Comparison of ENCODE assay signal across 1 cellular context in genomic region chr15:48149858-48150257, GRCh38.
TF ChIP-seq lines count a peak whose summit lies in the region.

No MANE protein-coding gene starts in this region.

TF ChIP-seq in WTC11, 78 proteins besides CTCF, POLR2A, EP300 and RAD21 (continued from another document):
- TF ChIP-seq ATF1 (CRISPR knock-in tag; IDR thresholded peaks at IDR 0.05): no peak
- TF ChIP-seq FOXK1 (CRISPR knock-in tag; IDR thresholded peaks at IDR 0.05): no peak
- TF ChIP-seq ERG (CRISPR knock-in tag; IDR thresholded peaks at IDR 0.05): no peak
- no peak for TF ChIP-seq AR (CRISPR knock-in tag; IDR thresholded peaks at IDR 0.05)
- TF ChIP-seq NFATC4 (CRISPR knock-in tag; IDR thresholded peaks at IDR 0.05): no peak
- no peak for TF ChIP-seq SMAD3 (CRISPR knock-in tag; IDR thresholded peaks at IDR 0.05; ENCODE audit: borderline replicate concordance)
- no peak for TF ChIP-seq HMGA2 (CRISPR knock-in tag; IDR thresholded peaks at IDR 0.05)
- TF ChIP-seq, protein P1, sequence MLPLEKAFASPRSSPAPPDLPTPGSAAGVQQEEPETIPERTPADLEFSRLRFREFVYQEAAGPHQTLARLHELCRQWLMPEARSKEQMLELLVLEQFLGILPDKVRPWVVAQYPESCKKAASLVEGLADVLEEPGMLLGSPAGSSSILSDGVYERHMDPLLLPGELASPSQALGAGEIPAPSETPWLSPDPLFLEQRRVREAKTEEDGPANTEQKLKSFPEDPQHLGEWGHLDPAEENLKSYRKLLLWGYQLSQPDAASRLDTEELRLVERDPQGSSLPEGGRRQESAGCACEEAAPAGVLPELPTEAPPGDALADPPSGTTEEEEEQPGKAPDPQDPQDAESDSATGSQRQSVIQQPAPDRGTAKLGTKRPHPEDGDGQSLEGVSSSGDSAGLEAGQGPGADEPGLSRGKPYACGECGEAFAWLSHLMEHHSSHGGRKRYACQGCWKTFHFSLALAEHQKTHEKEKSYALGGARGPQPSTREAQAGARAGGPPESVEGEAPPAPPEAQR (CRISPR knock-in tag; IDR thresholded peaks at IDR 0.05): no peak
- TF ChIP-seq TP53 (CRISPR knock-in tag; IDR thresholded peaks at IDR 0.05): no peak
- no peak for TF ChIP-seq TEAD4 (CRISPR knock-in tag; IDR thresholded peaks at IDR 0.05)
- no peak for TF ChIP-seq ZNF396 (CRISPR knock-in tag; IDR thresholded peaks at IDR 0.05; ENCODE audit: borderline replicate concordance)
- TF ChIP-seq, protein P2, sequence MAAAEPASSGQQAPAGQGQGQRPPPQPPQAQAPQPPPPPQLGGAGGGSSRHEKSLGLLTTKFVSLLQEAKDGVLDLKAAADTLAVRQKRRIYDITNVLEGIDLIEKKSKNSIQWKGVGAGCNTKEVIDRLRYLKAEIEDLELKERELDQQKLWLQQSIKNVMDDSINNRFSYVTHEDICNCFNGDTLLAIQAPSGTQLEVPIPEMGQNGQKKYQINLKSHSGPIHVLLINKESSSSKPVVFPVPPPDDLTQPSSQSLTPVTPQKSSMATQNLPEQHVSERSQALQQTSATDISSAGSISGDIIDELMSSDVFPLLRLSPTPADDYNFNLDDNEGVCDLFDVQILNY (CRISPR knock-in tag; IDR thresholded peaks at IDR 0.05): no peak
